ENCODE assay signal across 1 cellular context in genomic region chr1:39898146-39898545, GRCh38.
TF ChIP-seq lines count a peak whose summit lies in the region.

No MANE protein-coding gene starts in this region.

TF ChIP-seq in liver, 16 proteins besides CTCF, POLR2A, EP300 and RAD21 (continued from another document):
- TF ChIP-seq REST (IDR thresholded peaks at IDR 0.05) (no peak), EGR1 (IDR thresholded peaks at IDR 0.05; ENCODE audit: low read depth in 2 of 2) (no peak), YY1 (IDR thresholded peaks at IDR 0.05) (no peak), ZBTB33 (IDR thresholded peaks at IDR 0.05) (no peak)
